ENCODE assay signal across 1 cellular context in genomic region chr22:35016909-35017308, GRCh38.
A peak's percentile ranks its signal among the peaks of the same experiment; 100 is the strongest.
TF ChIP-seq lines count a peak whose summit lies in the region.

No MANE protein-coding gene starts in this region.

TF ChIP-seq in K562, 482 proteins besides CTCF, POLR2A, EP300 and RAD21:
- TF ChIP-seq ZBTB40 (IDR thresholded peaks at IDR 0.05) (peak; percentile 83), ZBTB40 (CRISPR knock-in tag; IDR thresholded peaks at IDR 0.05) (0 out of 2 replicates have a peak, but pooled peaks have one; percentile 30), ZC3H8 (IDR thresholded peaks at IDR 0.05) (no peak)
